ENCODE assay signal across 9 cellular contexts in genomic region chr12:116406529-116406928, GRCh38.
DNase-seq lines count a peak whose midpoint lies in the region; ATAC-seq and TF ChIP-seq lines count a peak whose summit lies in the region.
"Had no signal": no experiment of that assay in that cellular context is flagged by ENCODE, and none has a peak within 500 bp of the region (broad histone marks: within the 10 kb centered on the region; RNA-seq: fewer than 3 reads in every experiment).

No MANE protein-coding gene starts in this region.

- H3K4me1 ChIP-seq in HEK293 (ENCODE audit: control insufficient read depth, insufficient read depth, low read length): no peaks in the 10 kb centered on the region
- peaks cover 2% of the 10 kb centered on the region for H3K4me1 ChIP-seq in right cardiac atrium (ENCODE audit: control insufficient read depth, insufficient read depth, low read length)
- no peaks in the 10 kb centered on the region for H3K4me1 ChIP-seq in testis

- TF ChIP-seq POLR2A in testis (IDR thresholded peaks at IDR 0.05): no peak

- H3K27me3 ChIP-seq in right cardiac atrium (ENCODE audit: control insufficient read depth, insufficient read depth): no peaks in the 10 kb centered on the region
- H3K27me3 ChIP-seq in testis: no peaks in the 10 kb centered on the region
- H3K27me3 ChIP-seq: SJSA1 had no signal

- no peak overlapping the region for H3K9ac ChIP-seq in SK-N-MC (ENCODE audit: insufficient read length)

- WGBS in right cardiac atrium: 26% methylated on average over 3 of the region's 3 CpGs
- WGBS in testis, 2 donors: 44 to 51% methylated on average over 3 of the region's 3 CpGs

- ATAC-seq in right cardiac atrium (peak; percentile 94 to 96), HG03354 (IDR thresholded peaks at IDR 0.05; ENCODE audit: poor library complexity, severe bottlenecking, unreplicated experiment) (no peak), GM21717 (IDR thresholded peaks at IDR 0.05; ENCODE audit: unreplicated experiment) (no peak)

- DNase-seq in SK-N-MC (ENCODE audit: low read depth, low spot score) (peak; percentile 94), right cardiac atrium (peak; percentile 93 to 98 (median 95)), testis (peak; percentile 78), NCI-H510A treated with DMSO at 0.1 percent for 48 hours (lab: John Stamatoyannopoulos, UW) (no peak), NCI-H2081 (lab: John Stamatoyannopoulos, UW) (no peak)

- intact Hi-C loops in right cardiac atrium (cut with DNase I) (no loop called here), testis (cut with DNase I; ENCODE audit: low total_unique reads) (no loop called here)

- POLR2A ChIA-PET in HEK293 (lab: Yijun Ruan, JAX): interaction anchor here (0.7 to 1.1 kb wide), 2 partner anchors 16 to 21 kb away, joined by 3 to 4 read pairs; no protein-coding TSS in a partner anchor

- CTCF ChIA-PET in HEK293 (lab: Yijun Ruan, JAX): interaction anchor here (0.5 to 1.2 kb wide), 4 partner anchors 10 to 162 kb away, joined by 3 to 6 read pairs (median 3); no protein-coding TSS in a partner anchor

- H3K9me3 ChIP-seq in HEK293 (ENCODE audit: control insufficient read depth, insufficient read depth, low read depth, low read length) (no peaks in the 10 kb centered on the region), SK-N-MC (ENCODE audit: low read depth, low read length) (no peaks in the 10 kb centered on the region), right cardiac atrium (ENCODE audit: control insufficient read depth, low read length) (no peaks in the 10 kb centered on the region), testis (no peaks in the 10 kb centered on the region)
- H3K9me3 ChIP-seq: SJSA1 had no signal

- no peaks in the 10 kb centered on the region for H3K36me3 ChIP-seq in HEK293 (ENCODE audit: control insufficient read depth in 2 of 2, insufficient read depth in 1 of 2, low read length in 2 of 2)
- H3K36me3 ChIP-seq in SK-N-MC (ENCODE audit: insufficient read depth, low read length): no peaks in the 10 kb centered on the region
- H3K36me3 ChIP-seq in testis (ENCODE audit: low read depth, missing control alignments): no peaks in the 10 kb centered on the region
- H3K36me3 ChIP-seq: SJSA1 had no signal

- H3K4me3 ChIP-seq in HEK293 (ENCODE audit: low read depth, low read length): no peak overlapping the region
- H3K4me3 ChIP-seq in SK-N-MC: 0 out of 2 replicates have a peak overlapping the region, but pooled peaks have one; percentile 23
- no peak overlapping the region for H3K4me3 ChIP-seq in right cardiac atrium (ENCODE audit: low read length)
- no peak overlapping the region for H3K4me3 ChIP-seq in testis
- H3K4me3 ChIP-seq: SJSA1 had no signal

- TF ChIP-seq CTCF in HEK293 (tag by site-specific recombination; IDR thresholded peaks at IDR 0.05): peak; percentile 39; the same call in 1 of the 2 replicates
- TF ChIP-seq CTCF in testis (IDR thresholded peaks at IDR 0.05): no peak

- H3K27ac ChIP-seq in HEK293 (ENCODE audit: extremely low read depth, low read depth, low read length) (no peak overlapping the region), SK-N-MC (0 out of 2 replicates have a peak overlapping the region, but pooled peaks have one; percentile 34), right cardiac atrium (ENCODE audit: low read length) (no peak overlapping the region), testis (no peak overlapping the region)
- H3K27ac ChIP-seq: SJSA1 had no signal

TF ChIP-seq in HEK293, 187 proteins besides CTCF, POLR2A, EP300 and RAD21 (continues in another document):
- TF ChIP-seq ZNF549 (tag by site-specific recombination; IDR thresholded peaks at IDR 0.05): no peak
- no peak for TF ChIP-seq ZNF670 (tag by site-specific recombination; IDR thresholded peaks at IDR 0.05; ENCODE audit: low read depth)
- no peak for TF ChIP-seq ZNF785 (tag by site-specific recombination; IDR thresholded peaks at IDR 0.05)
- TF ChIP-seq ZNF529 (tag by site-specific recombination; IDR thresholded peaks at IDR 0.05; ENCODE audit: insufficient replicate concordance): no peak
- TF ChIP-seq GFI1B (tag by site-specific recombination; IDR thresholded peaks at IDR 0.05): peak; percentile 91
- TF ChIP-seq KLF8 (tag by site-specific recombination; IDR thresholded peaks at IDR 0.05): peak; percentile 73
- no peak for TF ChIP-seq ZNF223 (tag by site-specific recombination; IDR thresholded peaks at IDR 0.05)
- TF ChIP-seq ZNF394 (tag by site-specific recombination; IDR thresholded peaks at IDR 0.05; ENCODE audit: borderline replicate concordance): peak; percentile 99
- peak; percentile 32; the same call in 1 of the 2 replicates for TF ChIP-seq SCRT2 (tag by site-specific recombination; IDR thresholded peaks at IDR 0.05)
- TF ChIP-seq ZNF114 (tag by site-specific recombination; IDR thresholded peaks at IDR 0.05): no peak
- no peak for TF ChIP-seq ZNF266 (tag by site-specific recombination; IDR thresholded peaks at IDR 0.05; ENCODE audit: low read depth)
- TF ChIP-seq, protein P1, sequence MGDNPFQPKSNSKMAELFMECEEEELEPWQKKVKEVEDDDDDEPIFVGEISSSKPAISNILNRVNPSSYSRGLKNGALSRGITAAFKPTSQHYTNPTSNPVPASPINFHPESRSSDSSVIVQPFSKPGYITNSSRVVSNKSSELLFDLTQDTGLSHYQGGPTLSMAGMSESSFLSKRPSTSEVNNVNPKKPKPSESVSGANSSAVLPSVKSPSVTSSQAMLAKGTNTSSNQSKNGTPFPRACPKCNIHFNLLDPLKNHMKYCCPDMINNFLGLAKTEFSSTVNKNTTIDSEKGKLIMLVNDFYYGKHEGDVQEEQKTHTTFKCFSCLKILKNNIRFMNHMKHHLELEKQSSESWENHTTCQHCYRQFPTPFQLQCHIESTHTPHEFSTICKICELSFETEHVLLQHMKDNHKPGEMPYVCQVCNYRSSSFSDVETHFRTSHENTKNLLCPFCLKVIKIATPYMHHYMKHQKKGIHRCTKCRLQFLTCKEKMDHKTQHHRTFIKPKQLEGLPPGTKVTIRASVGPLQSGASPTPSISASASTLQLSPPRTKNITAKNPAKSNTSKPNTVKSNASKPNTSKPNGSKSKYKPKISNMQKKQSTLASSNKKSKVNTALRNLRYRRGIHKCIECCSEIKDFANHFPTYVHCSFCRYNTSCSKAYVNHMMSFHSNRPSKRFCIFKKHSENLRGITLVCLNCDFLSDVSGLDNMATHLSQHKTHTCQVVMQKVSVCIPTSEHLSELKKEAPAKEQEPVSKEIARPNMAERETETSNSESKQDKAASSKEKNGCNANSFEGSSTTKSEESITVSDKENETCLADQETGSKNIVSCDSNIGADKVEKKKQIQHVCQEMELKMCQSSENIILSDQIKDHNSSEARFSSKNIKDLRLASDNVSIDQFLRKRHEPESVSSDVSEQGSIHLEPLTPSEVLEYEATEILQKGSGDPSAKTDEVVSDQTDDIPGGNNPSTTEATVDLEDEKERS (tag by site-specific recombination; IDR thresholded peaks at IDR 0.05): no peak
- TF ChIP-seq, protein P2, sequence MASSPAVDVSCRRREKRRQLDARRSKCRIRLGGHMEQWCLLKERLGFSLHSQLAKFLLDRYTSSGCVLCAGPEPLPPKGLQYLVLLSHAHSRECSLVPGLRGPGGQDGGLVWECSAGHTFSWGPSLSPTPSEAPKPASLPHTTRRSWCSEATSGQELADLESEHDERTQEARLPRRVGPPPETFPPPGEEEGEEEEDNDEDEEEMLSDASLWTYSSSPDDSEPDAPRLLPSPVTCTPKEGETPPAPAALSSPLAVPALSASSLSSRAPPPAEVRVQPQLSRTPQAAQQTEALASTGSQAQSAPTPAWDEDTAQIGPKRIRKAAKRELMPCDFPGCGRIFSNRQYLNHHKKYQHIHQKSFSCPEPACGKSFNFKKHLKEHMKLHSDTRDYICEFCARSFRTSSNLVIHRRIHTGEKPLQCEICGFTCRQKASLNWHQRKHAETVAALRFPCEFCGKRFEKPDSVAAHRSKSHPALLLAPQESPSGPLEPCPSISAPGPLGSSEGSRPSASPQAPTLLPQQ (tag by site-specific recombination; IDR thresholded peaks at IDR 0.05): peak; percentile 82
- TF ChIP-seq SCRT1 (tag by site-specific recombination; IDR thresholded peaks at IDR 0.05; ENCODE audit: borderline replicate concordance): no peak
- TF ChIP-seq MZF1 (tag by site-specific recombination; IDR thresholded peaks at IDR 0.05; ENCODE audit: borderline replicate concordance): peak; percentile 52; the same call in 1 of the 2 replicates
- no peak for TF ChIP-seq EGR2 (tag by site-specific recombination; IDR thresholded peaks at IDR 0.05; ENCODE audit: low read depth)
- peak; percentile 16; the same call in 1 of the 2 replicates for TF ChIP-seq SP2 (tag by site-specific recombination; IDR thresholded peaks at IDR 0.05)
- peak; percentile 86; the same call in 1 of the 2 replicates for TF ChIP-seq ZBTB44 (tag by site-specific recombination; IDR thresholded peaks at IDR 0.05)
- no peak for TF ChIP-seq ZFP41 (tag by site-specific recombination; IDR thresholded peaks at IDR 0.05; ENCODE audit: borderline replicate concordance)
- TF ChIP-seq ZFHX2 (tag by site-specific recombination; conservative IDR thresholded peaks at IDR 0.05): no peak
- TF ChIP-seq ZBTB17 (tag by site-specific recombination; IDR thresholded peaks at IDR 0.05): peak; percentile 82
- TF ChIP-seq ZNF76 (tag by site-specific recombination; IDR thresholded peaks at IDR 0.05; ENCODE audit: borderline replicate concordance, low read depth): no peak
- no peak for TF ChIP-seq KLF7 (tag by site-specific recombination; IDR thresholded peaks at IDR 0.05; ENCODE audit: borderline replicate concordance)
- TF ChIP-seq ZXDB (tag by site-specific recombination; IDR thresholded peaks at IDR 0.05): peak; percentile 71

Comparison
In these comparisons a context has a peak if more than half of its experiments do, and no peak if none do; other contexts are left out.
1. DNase-seq: peak in SK-N-MC (single experiment), right cardiac atrium (3 of 3) and testis (single experiment); none in NCI-H510A treated with DMSO at 0.1 percent for 48 hours (single experiment) and NCI-H2081 (0 of 2).
2. ATAC-seq: peak in right cardiac atrium (2 of 2); none in HG03354 (single experiment) and GM21717 (single experiment).